Comparison of ENCODE assay signal across 19 cellular contexts in the genomic region with DNA sequence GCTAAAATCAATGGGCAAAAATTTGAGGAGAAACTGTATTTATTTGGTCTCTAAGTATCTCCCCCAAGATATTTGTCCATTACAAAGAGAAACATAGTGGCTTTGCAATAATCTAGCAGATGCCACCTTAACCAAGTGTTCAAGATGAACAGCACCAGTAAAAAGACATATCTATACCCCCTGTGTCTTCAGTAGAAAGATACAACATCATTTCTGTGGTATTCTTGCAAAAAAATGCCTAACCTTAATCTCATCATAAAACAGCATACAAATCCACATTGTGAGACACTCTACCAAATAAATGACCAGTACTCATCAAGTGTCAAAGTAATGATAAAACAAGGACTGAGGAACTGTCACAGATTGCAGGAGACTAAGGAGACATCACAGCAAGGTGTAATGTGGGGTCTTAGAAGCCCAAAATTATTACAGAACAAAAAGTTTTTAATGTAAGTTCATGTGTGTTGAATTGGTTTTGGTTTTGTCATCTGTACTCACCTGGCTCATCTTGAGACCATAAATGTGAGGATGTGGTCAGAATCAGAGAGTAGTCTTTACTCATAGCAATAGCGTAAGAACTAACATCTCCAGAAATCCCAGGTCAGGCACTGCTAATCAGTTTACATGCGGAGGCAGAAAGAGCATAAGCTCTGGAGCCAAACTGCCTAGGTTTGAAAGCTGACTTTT.
A peak's percentile ranks its signal among the peaks of the same experiment; 100 is the strongest.
DNase-seq lines count a peak whose midpoint lies in the region; ATAC-seq lines count a peak whose summit lies in the region.
"Had no signal": no experiment of that assay in that cellular context is flagged by ENCODE, and none has a peak within 500 bp of the region (broad histone marks: within the 10 kb centered on the region; RNA-seq: fewer than 3 reads in every experiment).

No MANE protein-coding gene starts in this region.

- intact Hi-C loops in activated CD4-positive, alpha-beta T cell treated with anti-CD3 and anti-CD28 coated beads, Interleukin-2, amount 10 ng/mL, durations not matched to agents 24 days and 14 days (cut with micrococcal nuclease): no loop called here

- DNase-seq in activated CD4-positive, alpha-beta T cell treated with anti-CD3 and anti-CD28 coated beads, Interleukin-2, amount 10 ng/mL, durations not matched to agents 24 days and 14 days: peak; percentile 67
- no peak for DNase-seq in activated CD4-positive, alpha-beta T cell treated with anti-CD3 and anti-CD28 coated beads, Interleukin-2, amount 50 U/mL, for 4 hours
- DNase-seq in central memory CD8-positive, alpha-beta T cell (ENCODE audit: low spot score in 2 of 2): no peak
- no peak for DNase-seq in LoVo (ENCODE audit: low spot score)
- DNase-seq: activated B cell treated with CpG ODN at 0.5 μM for 24 hours; activated effector memory CD4-positive, alpha-beta T cell treated with anti-CD3 and anti-CD28 coated beads, Interleukin-2, amount 50 U/mL, for 16 hours; CD4-positive, alpha-beta T cell; colonic mucosa; EL; erythroblast; GM23248; NCI-H69; psoas muscle had no signal

- H3K9me3 Mint-ChIP-seq in activated CD4-positive, alpha-beta T cell treated with anti-CD3 and anti-CD28 coated beads, Interleukin-2, amount 10 ng/mL, durations not matched to agents 24 days and 14 days: no peaks in the 10 kb centered on the region
- H3K9me3 Mint-ChIP-seq in central memory CD8-positive, alpha-beta T cell: no peaks in the 10 kb centered on the region
- H3K9me3 Mint-ChIP-seq: activated B cell treated with CpG ODN at 0.5 μM for 24 hours; CD4-positive, alpha-beta T cell; natural killer cell treated with Interleukin-12 subunit alpha and Interleukin-12 subunit beta and Interleukin-15 and Interleukin-18, amount 100 ng/mL, for 72 hours had no signal

- H3K27ac Mint-ChIP-seq in activated CD4-positive, alpha-beta T cell treated with anti-CD3 and anti-CD28 coated beads, Interleukin-2, amount 10 ng/mL, durations not matched to agents 24 days and 14 days: peak overlapping the region; percentile 11
- no peak overlapping the region for H3K27ac Mint-ChIP-seq in central memory CD8-positive, alpha-beta T cell (ENCODE audit: low read depth)
- H3K27ac Mint-ChIP-seq: activated B cell treated with CpG ODN at 0.5 μM for 24 hours; natural killer cell treated with Interleukin-12 subunit alpha and Interleukin-12 subunit beta and Interleukin-15 and Interleukin-18, amount 100 ng/mL, for 72 hours had no signal

- peaks cover 32% of the 10 kb centered on the region for H3K36me3 Mint-ChIP-seq in activated CD4-positive, alpha-beta T cell treated with anti-CD3 and anti-CD28 coated beads, Interleukin-2, amount 10 ng/mL, durations not matched to agents 24 days and 14 days (ENCODE audit: low read depth)
- peaks cover 12% of the 10 kb centered on the region for H3K36me3 Mint-ChIP-seq in central memory CD8-positive, alpha-beta T cell (ENCODE audit: insufficient read depth)

- no peak overlapping the region for H3K4me3 Mint-ChIP-seq in activated CD4-positive, alpha-beta T cell treated with anti-CD3 and anti-CD28 coated beads, Interleukin-2, amount 10 ng/mL, durations not matched to agents 24 days and 14 days
- H3K4me3 Mint-ChIP-seq in central memory CD8-positive, alpha-beta T cell: no peak overlapping the region
- H3K4me3 Mint-ChIP-seq: activated B cell treated with CpG ODN at 0.5 μM for 24 hours; CD4-positive, alpha-beta T cell had no signal

- no peaks in the 10 kb centered on the region for H3K27me3 Mint-ChIP-seq in activated CD4-positive, alpha-beta T cell treated with anti-CD3 and anti-CD28 coated beads, Interleukin-2, amount 10 ng/mL, durations not matched to agents 24 days and 14 days
- no peaks in the 10 kb centered on the region for H3K27me3 Mint-ChIP-seq in central memory CD8-positive, alpha-beta T cell
- H3K27me3 Mint-ChIP-seq: activated B cell treated with CpG ODN at 0.5 μM for 24 hours; CD4-positive, alpha-beta T cell; natural killer cell treated with Interleukin-12 subunit alpha and Interleukin-12 subunit beta and Interleukin-15 and Interleukin-18, amount 100 ng/mL, for 72 hours had no signal

- peak; percentile 68 for ATAC-seq in GM21381 (IDR thresholded peaks at IDR 0.05; ENCODE audit: unreplicated experiment)
- ATAC-seq in HG03432 (IDR thresholded peaks at IDR 0.05; ENCODE audit: unreplicated experiment): peak; percentile 42
- peak; percentile 64 for ATAC-seq in central memory CD8-positive, alpha-beta T cell (replicated peaks; ENCODE audit: extremely low read depth, poor library complexity, severe bottlenecking)
- ATAC-seq in HG02642 (IDR thresholded peaks at IDR 0.05; ENCODE audit: poor library complexity, unreplicated experiment): no peak
- ATAC-seq in GM21423 (IDR thresholded peaks at IDR 0.05; ENCODE audit: unreplicated experiment): no peak
- ATAC-seq: A549, psoas muscle had no signal

- peaks cover 21% of the 10 kb centered on the region for H3K4me1 Mint-ChIP-seq in activated CD4-positive, alpha-beta T cell treated with anti-CD3 and anti-CD28 coated beads, Interleukin-2, amount 10 ng/mL, durations not matched to agents 24 days and 14 days
- peaks cover 23% of the 10 kb centered on the region for H3K4me1 Mint-ChIP-seq in central memory CD8-positive, alpha-beta T cell
- H3K4me1 Mint-ChIP-seq: activated B cell treated with CpG ODN at 0.5 μM for 24 hours had no signal

Comparison
In these comparisons a context has a peak if more than half of its experiments do, and no peak if none do; other contexts are left out.
1. ATAC-seq: peak in GM21381 (single experiment), HG03432 (single experiment) and central memory CD8-positive, alpha-beta T cell (single experiment); none in HG02642 (single experiment) and GM21423 (single experiment).